In the genomic region with DNA sequence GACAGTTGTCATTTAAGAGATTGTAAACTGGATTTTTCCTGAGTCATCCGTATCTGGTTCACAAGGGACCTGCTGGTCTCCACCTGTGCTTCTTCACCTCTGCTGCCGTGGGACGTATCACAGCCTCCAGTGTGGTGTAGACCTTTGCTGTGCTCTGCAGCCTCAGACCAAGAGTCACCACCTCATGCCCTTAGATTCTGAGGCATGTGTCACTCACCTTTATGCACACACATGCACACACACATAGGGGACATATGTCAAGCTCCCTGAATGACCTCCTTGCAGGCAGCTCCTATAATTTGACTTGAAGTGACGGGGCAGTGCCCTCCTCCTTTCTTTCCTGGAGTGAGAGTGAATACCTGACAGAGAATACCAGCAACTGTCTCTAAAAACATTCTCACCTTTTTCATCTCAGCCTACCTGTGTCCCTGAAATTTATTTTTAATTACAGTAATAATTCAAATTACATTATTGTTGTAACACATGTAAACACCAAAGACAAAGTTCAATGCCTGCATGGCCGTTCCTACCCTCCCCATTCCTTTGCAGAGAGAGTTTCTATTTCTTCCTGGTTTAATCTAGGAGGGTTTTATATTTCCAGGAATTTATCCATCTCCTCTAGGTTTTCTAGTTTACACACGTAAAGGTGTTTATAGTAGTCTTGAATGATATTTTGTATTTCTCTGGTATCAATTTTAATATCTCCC, we compare ENCODE assay signal across 18 cellular contexts. TPM values are rescaled to one million over a fixed set of nuclear protein-coding genes. Genes with fewer than 3 reads are reported as not detected.
DNase-seq lines count a peak whose midpoint lies in the region; ATAC-seq lines count a peak whose summit lies in the region.
"Had no signal": no experiment of that assay in that cellular context is flagged by ENCODE, and none has a peak within 500 bp of the region (broad histone marks: within the 10 kb centered on the region; RNA-seq: fewer than 3 reads in every experiment).

No MANE protein-coding gene starts in this region.

- no peak overlapping the region for H4K91ac ChIP-seq in trophoblast cell (ENCODE audit: low read depth, low read length)

- no peak overlapping the region for H3K9ac ChIP-seq in trophoblast cell (ENCODE audit: low read length)
- H3K9ac ChIP-seq: BLaER1 had no signal

- H3K9me3 ChIP-seq in trophoblast cell (ENCODE audit: insufficient read depth, low read depth, low read length), result no peaks in the 10 kb centered on the region
- H3K9me3 ChIP-seq: A549, BLaER1 had no signal

- no peak overlapping the region for H2AK5ac ChIP-seq in trophoblast cell (ENCODE audit: low read length)

- H4K12ac ChIP-seq in trophoblast cell (ENCODE audit: low read depth, low read length), result no peak overlapping the region

- WGBS in trophoblast cell (ENCODE audit: extremely low coverage, insufficient coverage, insufficient read length), result no CpG with 5 or more reads among the region's 6 CpGs

- no peak overlapping the region for H2BK120ac ChIP-seq in trophoblast cell (ENCODE audit: insufficient read depth, low read length, poor library complexity)

- no peak overlapping the region for H3K4me2 ChIP-seq in trophoblast cell (ENCODE audit: low read length)
- H3K4me2 ChIP-seq: A549, BLaER1 had no signal

- H4K8ac ChIP-seq in trophoblast cell (ENCODE audit: low read depth, low read length), result no peak overlapping the region

- H2BK5ac ChIP-seq in trophoblast cell (ENCODE audit: low read depth, low read length, poor library complexity), result no peak overlapping the region

- H2AFZ ChIP-seq in trophoblast cell (ENCODE audit: insufficient read depth, low read length, poor library complexity), result no peak overlapping the region

- ATAC-seq in Right ventricle myocardium inferior (no peak), Right ventricle myocardium superior (ENCODE audit: poor library complexity) (no peak), left lobe of liver (peak; percentile 36)
- ATAC-seq: A549 had no signal

- no peak overlapping the region for H2BK12ac ChIP-seq in trophoblast cell (ENCODE audit: low read length)

- no peaks in the 10 kb centered on the region for H3K27me3 ChIP-seq in trophoblast cell (ENCODE audit: insufficient read depth, low read length)
- H3K27me3 ChIP-seq: BLaER1 had no signal

- intact Hi-C loops in Right ventricle myocardium inferior (cut with DNase I), result no loop called here
- intact Hi-C loops in Right ventricle myocardium superior (cut with DNase I), result no loop called here

- H3K4ac ChIP-seq in trophoblast cell (ENCODE audit: low read depth, low read length), result no peak overlapping the region

- H3K4me3 ChIP-seq in trophoblast cell (ENCODE audit: low read depth, low read length), result no peak overlapping the region
- H3K4me3 ChIP-seq: A549, BLaER1 had no signal

- H3K14ac ChIP-seq in trophoblast cell (ENCODE audit: low read length), result no peak overlapping the region

- H3K27ac ChIP-seq in trophoblast cell (ENCODE audit: low read depth, low read length), result no peak overlapping the region
- H3K27ac ChIP-seq: 22Rv1, A549, BLaER1 had no signal

- no peaks in the 10 kb centered on the region for H3K79me2 ChIP-seq in trophoblast cell (ENCODE audit: control insufficient read depth, insufficient read depth, low read length, poor library complexity)

- no peaks in the 10 kb centered on the region for H3K36me3 ChIP-seq in trophoblast cell (ENCODE audit: control insufficient read depth in 1 of 2, insufficient read depth in 2 of 2, low read length in 2 of 2)
- H3K36me3 ChIP-seq: BLaER1 had no signal

- no peaks in the 10 kb centered on the region for H3K4me1 ChIP-seq in trophoblast cell (ENCODE audit: control insufficient read depth in 1 of 2, insufficient read depth in 2 of 2, low read length in 2 of 2)
- H3K4me1 ChIP-seq: BLaER1 had no signal

- DNase-seq in Right ventricle myocardium inferior (ENCODE audit: missing footprints) (peak; percentile 40), Right ventricle myocardium superior (no peak), left lobe of liver (ENCODE audit: low spot score) (peak; percentile 47), trophoblast cell (peak; percentile 76 to 84), Ammon's horn (ENCODE audit: low spot score) (no peak), epidermal melanocyte (ENCODE audit: insufficient read length, low spot score) (no peak), hypothalamus (lab: John Stamatoyannopoulos, UW) (no peak)
- DNase-seq: AML-193; CD4-positive, alpha-beta memory T cell; DMS153; DMS79 treated with DMSO at 0.1 percent for 48 hours; GF-D8; H9 had no signal

- no peaks in the 10 kb centered on the region for H3K79me1 ChIP-seq in trophoblast cell (ENCODE audit: low read length)

- H3K18ac ChIP-seq in trophoblast cell (ENCODE audit: low read length), result no peak overlapping the region

- no peak overlapping the region for H3K23ac ChIP-seq in trophoblast cell (ENCODE audit: low read length)

RNA-seq across cellular contexts. Expression of a gene that starts 3.5 kb away (rescaled TPM):
- not detected for total RNA-seq in Right ventricle myocardium inferior
- not detected for total RNA-seq in Right ventricle myocardium superior
- 19.2 TPM for total RNA-seq in left lobe of liver
- polyA plus RNA-seq in trophoblast cell (2013), result 0.03 and 0.04 TPM in 2 replicates
- total RNA-seq: CD4-positive, alpha-beta memory T cell; H1; H9 had no signal
- polyA plus RNA-seq: CD14-positive monocyte; CD4-positive, alpha-beta memory T cell; H1 had no signal

Comparison
In these comparisons a context has a peak if more than half of its experiments do, and no peak if none do; other contexts are left out.
1. DNase-seq: peak in Right ventricle myocardium inferior (single experiment), left lobe of liver (single experiment) and trophoblast cell (2 of 2); none in Right ventricle myocardium superior (single experiment), Ammon's horn (single experiment), epidermal melanocyte (single experiment) and hypothalamus (0 of 51).
2. RNA of a gene that starts 3.5 kb away (total RNA-seq): 19.2 TPM in left lobe of liver (single experiment); not detected in Right ventricle myocardium inferior (single experiment) and not detected in Right ventricle myocardium superior (single experiment); every median in the first group is over 10 times any median in the second.